8 cellular contexts compared by ENCODE assay signal in genomic region chr11:47175746-47176327, GRCh38. TPM values are rescaled to one million over a fixed set of nuclear protein-coding genes. Genes with fewer than 3 reads are reported as not detected.
DNase-seq lines count a peak whose midpoint lies in the region; ATAC-seq, FAIRE-seq and TF ChIP-seq lines count a peak whose summit lies in the region.

No MANE protein-coding gene starts in this region.

- no peaks in the 10 kb centered on the region for H3K27me3 ChIP-seq in esophagus muscularis mucosa
- H3K27me3 ChIP-seq in gastrocnemius medialis = no peaks in the 10 kb centered on the region

- peak overlapping the region; percentile 98 for H3K27ac ChIP-seq in RWPE1
- H3K27ac ChIP-seq in esophagus muscularis mucosa (replicated peaks in 1 of 4) = peak overlapping the region; percentile 98 to 99 (median 98)
- H3K27ac ChIP-seq in gastrocnemius medialis = peak overlapping the region; percentile 97 to 99 (median 98)

- DNase-seq in GM19239 (ENCODE audit: insufficient read length, low spot score) (no peak), RWPE1 (ENCODE audit: low spot score) (no peak), esophagus muscularis mucosa (ENCODE audit: extremely low spot score) (no peak), gastrocnemius medialis (peak in 1 of 2 donors; percentile 12), NCI-H510A (lab: John Stamatoyannopoulos, UW) (no peak), NCI-H2196 treated with DMSO at 0.1 percent for 48 hours (lab: John Stamatoyannopoulos, UW; ENCODE audit: unreplicated experiment) (no peak), amygdala (lab: John Stamatoyannopoulos, UW) (no peak)

- peaks cover 64 to 76% (median 70%) of the 10 kb centered on the region in 4 donors for H3K4me1 ChIP-seq in esophagus muscularis mucosa
- peaks cover 62 to 63% of the 10 kb centered on the region in 2 donors for H3K4me1 ChIP-seq in gastrocnemius medialis

- CTCF ChIA-PET in RWPE1 (lab: Yijun Ruan, JAX) = no interaction called here

- in situ Hi-C loops in gastrocnemius medialis (cut with MboI; ENCODE audit: low sequenced_read_pairs in 4 of 4) = no loop called here

- POLR2A ChIA-PET in RWPE1 (lab: Yijun Ruan, JAX; ENCODE audit: low non-redundant PET) = no interaction called here

- FAIRE-seq in GM19239 (lab: Jason Lieb, UNC) = peak; percentile 59

- peaks cover 16 to 76% (median 67%) of the 10 kb centered on the region in 4 donors for H3K36me3 ChIP-seq in esophagus muscularis mucosa
- peaks cover 0 to 57% of the 10 kb centered on the region in 2 donors for H3K36me3 ChIP-seq in gastrocnemius medialis

- 33% methylated on average over 14 of the region's 14 CpGs for WGBS in esophagus muscularis mucosa

- intact Hi-C loops in esophagus muscularis mucosa (cut with DNase I) = loop anchor here (5.0 kb wide), 2 partner anchors 91 to 181 kb away; no protein-coding TSS in a partner anchor
- intact Hi-C loops in gastrocnemius medialis (cut with DNase I; ENCODE audit: low total_unique reads) = loop anchor here (2.0 to 10.0 kb wide), 5 partner anchors 39 to 471 kb away; partner anchors contain the start of genes ACP2, ARHGAP1, DDB2 and SLC39A13

- H3K4me3 ChIP-seq in esophagus muscularis mucosa (peak overlapping the region; percentile 72 to 99 (median 86)), gastrocnemius medialis (peak overlapping the region; percentile 83 to 93 (median 89))

- TF ChIP-seq CTCF in RWPE1 (conservative IDR thresholded peaks at IDR 0.05; ENCODE audit: low read depth) (no peak), esophagus muscularis mucosa (IDR thresholded peaks at IDR 0.05) (no peak), gastrocnemius medialis (IDR thresholded peaks at IDR 0.05 in 4 of 5, conservative IDR thresholded peaks at IDR 0.05 in 1 of 5) (no peak)

- ATAC-seq in gastrocnemius medialis (no peak), HG03045 (IDR thresholded peaks at IDR 0.05; ENCODE audit: unreplicated experiment) (no peak)

- TF ChIP-seq POLR2A in esophagus muscularis mucosa (IDR thresholded peaks at IDR 0.05; ENCODE audit: low read depth) (no peak), gastrocnemius medialis (IDR thresholded peaks at IDR 0.05) (no peak)

- H3K9me3 ChIP-seq in esophagus muscularis mucosa (no peaks in the 10 kb centered on the region), gastrocnemius medialis (no peaks in the 10 kb centered on the region)

- no peak for TF ChIP-seq EP300 in esophagus muscularis mucosa (IDR thresholded peaks at IDR 0.05)

RNA-seq across cellular contexts. Expression of gene ARFGAP2, which starts 0.8 kb away (rescaled TPM):
- total RNA-seq in esophagus muscularis mucosa (100 to 1,000 TPM in 3 of 4 donors, 10 to 100 TPM in 1; 92.5 to 141 (median 120) TPM), gastrocnemius medialis (100 to 1,000 TPM; 120 to 165 (median 142) TPM)

RNA-seq across cellular contexts. Expression of gene PACSIN3, which starts 10.4 kb away (rescaled TPM):
- 10 to 100 TPM; 43.6 to 89.9 (median 56.0) TPM for total RNA-seq in esophagus muscularis mucosa
- 100 to 1,000 TPM; 129 to 369 (median 205) TPM for total RNA-seq in gastrocnemius medialis

RNA-seq across cellular contexts. Expression of gene DDB2, which starts 38.9 kb away (rescaled TPM):
- total RNA-seq in esophagus muscularis mucosa (10 to 100 TPM; 22.6 to 37.8 (median 25.4) TPM), gastrocnemius medialis (10 to 100 TPM in 1 of 4 donors, 1 to 10 TPM in 3; 4.7 to 11.5 (median 7.1) TPM)
